15 cellular contexts compared by ENCODE assay signal in the genomic region with DNA sequence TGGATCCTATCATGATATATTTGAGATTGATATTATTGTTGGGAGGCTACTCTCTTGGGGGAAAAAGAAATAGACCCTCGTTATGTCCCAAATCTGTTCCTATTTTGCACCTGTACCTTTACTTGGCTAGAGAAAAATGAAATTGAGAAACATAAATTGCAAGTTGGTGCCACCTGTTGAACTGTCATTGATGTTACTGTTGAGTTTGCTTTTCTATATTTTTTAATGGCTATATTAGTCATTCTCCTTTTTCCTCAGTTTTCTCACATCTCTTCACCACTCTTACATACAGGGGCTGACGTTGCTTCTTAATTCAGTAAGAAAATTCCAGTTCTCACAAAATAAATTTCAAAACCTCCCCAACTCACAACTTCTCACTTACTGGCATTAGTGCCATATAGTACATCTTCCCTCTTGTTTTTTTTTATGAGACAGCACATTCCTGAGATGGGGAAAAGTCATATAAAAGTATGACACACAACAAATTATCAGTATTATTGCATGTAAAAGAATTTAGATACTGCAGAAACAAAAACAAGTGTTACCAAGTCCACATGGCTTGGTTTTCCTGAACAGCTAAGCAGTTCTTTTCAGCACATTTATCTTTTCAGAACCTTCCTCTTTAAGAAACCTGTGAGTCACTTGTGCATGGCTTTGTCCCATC.
DNase-seq lines count a peak whose midpoint lies in the region; TF ChIP-seq lines count a peak whose summit lies in the region.
"Had no signal": no experiment of that assay in that cellular context is flagged by ENCODE, and none has a peak within 500 bp of the region (broad histone marks: within the 10 kb centered on the region; RNA-seq: fewer than 3 reads in every experiment).

No MANE protein-coding gene starts in this region.

- DNase-seq in A172 (ENCODE audit: low spot score) (peak; percentile 57), HCEC 1CT (peak; percentile 50), T1000 (lab: John Stamatoyannopoulos, UW) (peak; percentile 1), fibroblast of pulmonary artery (ENCODE audit: low read depth) (peak; percentile 67), superior temporal gyrus (ENCODE audit: extremely low spot score) (no peak), hypothalamus (lab: John Stamatoyannopoulos, UW) (no peak), HUDEP-2 (lab: John Stamatoyannopoulos, UW; ENCODE audit: unreplicated experiment in 76 of 76) (no peak), NCI-H510A (lab: John Stamatoyannopoulos, UW) (no peak)
- DNase-seq: ACHN; activated CD4-positive, alpha-beta memory T cell treated with anti-CD3 and anti-CD28 coated beads for 36 hours; GOT3; naive thymus-derived CD8-positive, alpha-beta T cell; SIG-M5; thyroid gland had no signal

- TF ChIP-seq CTCF in fibroblast of pulmonary artery (IDR thresholded peaks at IDR 0.05; ENCODE audit: low read length, missing control alignments): no peak

- H3K4me3 ChIP-seq in fibroblast of pulmonary artery (replicated peaks; ENCODE audit: low read depth, low read length): no peak overlapping the region
- H3K4me3 ChIP-seq: coronary artery, thyroid gland had no signal

Comparison
In these comparisons a context has a peak if more than half of its experiments do, and no peak if none do; other contexts are left out.
1. DNase-seq: peak in A172 (single experiment), HCEC 1CT (single experiment), T1000 (single experiment) and fibroblast of pulmonary artery (single experiment); none in superior temporal gyrus (single experiment), hypothalamus (0 of 51), HUDEP-2 (0 of 76) and NCI-H510A (single experiment).